Comparison of ENCODE assay signal across 8 cellular contexts in the genomic region with DNA sequence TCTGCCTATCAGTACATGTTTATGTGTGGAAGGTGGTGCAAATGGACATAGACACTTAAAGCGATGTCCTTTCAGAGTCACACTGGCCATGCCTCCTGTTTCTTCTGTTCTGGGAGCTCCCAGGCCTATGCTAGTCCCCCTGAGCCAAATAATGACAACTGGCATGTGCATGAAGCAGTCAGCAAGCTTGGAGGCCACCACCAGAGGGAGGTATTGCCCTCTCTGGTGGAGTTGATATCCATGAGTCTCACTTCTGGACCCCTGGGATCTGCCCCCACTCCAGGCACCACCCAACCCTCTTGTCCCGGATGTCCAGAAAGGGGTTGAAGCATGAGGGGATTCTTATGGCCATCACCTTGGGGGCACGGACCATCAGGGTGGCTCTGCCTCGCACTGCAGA.
DNase-seq lines count a peak whose midpoint lies in the region; ATAC-seq lines count a peak whose summit lies in the region.

No MANE protein-coding gene starts in this region.

- H3K9me3 ChIP-seq in aorta (ENCODE audit: control insufficient read depth, low read length), result no peaks in the 10 kb centered on the region

- no peaks in the 10 kb centered on the region for H3K4me1 ChIP-seq in aorta (ENCODE audit: control insufficient read depth in 1 of 2, insufficient read depth in 2 of 2, low read length in 2 of 2)

- H3K36me3 Mint-ChIP-seq in activated naive CD4-positive, alpha-beta T cell treated with anti-CD3 and anti-CD28 coated beads, Interleukin-2, amount 10 ng/mL, durations not matched to agents 7 days and 5 days, result no peaks in the 10 kb centered on the region

- H3K27ac Mint-ChIP-seq in activated naive CD4-positive, alpha-beta T cell treated with anti-CD3 and anti-CD28 coated beads, Interleukin-2, amount 10 ng/mL, durations not matched to agents 7 days and 5 days, result no peak overlapping the region

- intact Hi-C loops in aorta (cut with DNase I), result loop anchor here (5.0 kb wide), 1 partner anchor 194 kb away; no protein-coding TSS in a partner anchor

- peak; percentile 17 for DNase-seq in 8988T
- peak; percentile 58 for DNase-seq in ELR (ENCODE audit: low read depth)
- DNase-seq in Kasumi-1 (lab: John Stamatoyannopoulos, UW), result peak; percentile 1 to 25
- peak; percentile 43 for DNase-seq in activated naive CD4-positive, alpha-beta T cell treated with anti-CD3 and anti-CD28 coated beads, Interleukin-2, amount 10 ng/mL, durations not matched to agents 7 days and 5 days
- DNase-seq in iPS-NIHi7 (ENCODE audit: extremely low spot score), result peak; percentile 68
- peak; percentile 64 to 78 for DNase-seq in aorta
- no peak for DNase-seq in retina

- no peaks in the 10 kb centered on the region for H3K36me3 ChIP-seq in aorta (ENCODE audit: control insufficient read depth in 1 of 2, insufficient read depth in 2 of 2, low read length in 1 of 2)

- no peak overlapping the region for H3K4me3 Mint-ChIP-seq in activated naive CD4-positive, alpha-beta T cell treated with anti-CD3 and anti-CD28 coated beads, Interleukin-2, amount 10 ng/mL, durations not matched to agents 7 days and 5 days

- no peak overlapping the region for H3K27ac ChIP-seq in aorta (ENCODE audit: low read depth in 1 of 2, low read length in 2 of 2)

- no peaks in the 10 kb centered on the region for H3K9me3 Mint-ChIP-seq in activated naive CD4-positive, alpha-beta T cell treated with anti-CD3 and anti-CD28 coated beads, Interleukin-2, amount 10 ng/mL, durations not matched to agents 7 days and 5 days

- H3K4me1 Mint-ChIP-seq in activated naive CD4-positive, alpha-beta T cell treated with anti-CD3 and anti-CD28 coated beads, Interleukin-2, amount 10 ng/mL, durations not matched to agents 7 days and 5 days, result no peaks in the 10 kb centered on the region

- H3K27me3 Mint-ChIP-seq in activated naive CD4-positive, alpha-beta T cell treated with anti-CD3 and anti-CD28 coated beads, Interleukin-2, amount 10 ng/mL, durations not matched to agents 7 days and 5 days, result no peaks in the 10 kb centered on the region

- H3K4me3 ChIP-seq in aorta (ENCODE audit: low read length in 2 of 2), result no peak overlapping the region

- no peak for ATAC-seq in aorta (ENCODE audit: low FRiP score)
- no peak for ATAC-seq in HG03280 (IDR thresholded peaks at IDR 0.05; ENCODE audit: unreplicated experiment)

- no peaks in the 10 kb centered on the region for H3K27me3 ChIP-seq in aorta (ENCODE audit: control insufficient read depth in 1 of 2, insufficient read depth in 2 of 2, low read length in 1 of 2)

- 98% methylated on average over 4 of the region's 4 CpGs for WGBS in aorta, 2 donors

- CTCF ChIA-PET in activated naive CD4-positive, alpha-beta T cell treated with anti-CD3 and anti-CD28 coated beads, Interleukin-2, amount 10 ng/mL, durations not matched to agents 7 days and 5 days (lab: Charles Lee), result interaction anchor here (0.7 to 2.2 kb wide), 8 partner anchors 8 to 781 kb away, joined by 3 to 20 read pairs (median 4); no protein-coding TSS in a partner anchor
